Comparison of ENCODE assay signal across 12 cellular contexts in the genomic region with DNA sequence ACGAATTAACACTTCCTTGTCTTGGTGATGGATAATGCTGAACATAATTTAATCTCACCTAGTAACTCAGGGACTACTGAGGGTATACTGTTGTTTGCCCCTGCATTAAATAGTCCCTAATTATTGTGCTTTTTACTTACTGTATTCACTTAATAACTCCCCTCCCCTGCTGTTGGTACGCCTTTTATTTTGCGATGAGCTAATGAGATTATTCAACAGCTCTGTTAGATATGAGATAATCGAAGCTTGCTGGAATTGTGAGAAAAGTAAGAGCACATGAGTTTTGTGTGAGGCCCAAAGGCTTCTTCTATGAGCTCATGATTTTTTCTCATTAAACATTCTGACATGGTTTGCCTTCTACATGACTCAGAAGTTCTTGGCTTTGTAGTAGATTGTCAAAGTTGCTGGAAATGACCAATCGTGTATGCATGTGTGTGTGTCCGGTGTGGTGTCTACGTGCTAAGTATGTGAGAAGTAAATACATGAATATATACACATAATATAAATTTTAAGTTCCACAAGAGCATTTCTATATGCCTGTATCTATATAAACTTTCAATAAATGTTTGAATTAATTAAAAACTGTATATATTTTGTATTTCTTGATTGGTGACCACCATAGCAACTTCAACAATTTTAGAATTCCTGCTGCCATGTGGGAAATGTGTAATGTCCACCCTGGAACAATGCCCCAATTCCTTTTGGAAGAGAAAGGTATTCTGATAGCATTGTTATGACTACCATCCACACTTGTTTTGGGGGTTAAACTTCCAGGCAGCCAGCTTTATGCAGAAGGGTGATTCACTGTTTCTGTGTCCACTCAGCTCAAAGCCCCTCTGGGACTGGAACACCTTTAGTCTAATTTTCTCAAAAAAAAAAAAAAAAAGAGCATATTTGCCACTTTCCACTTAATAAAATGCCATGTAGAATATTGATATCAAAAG.
A peak's percentile ranks its signal among the peaks of the same experiment; 100 is the strongest.
DNase-seq lines count a peak whose midpoint lies in the region; ATAC-seq lines count a peak whose summit lies in the region.
"Had no signal": no experiment of that assay in that cellular context is flagged by ENCODE, and none has a peak within 500 bp of the region (broad histone marks: within the 10 kb centered on the region; RNA-seq: fewer than 3 reads in every experiment).

No MANE protein-coding gene starts in this region.

- DNase-seq in Daoy (ENCODE audit: low read depth) (peak; percentile 87), RKO (ENCODE audit: low spot score) (peak; percentile 91), epithelial cell of prostate (ENCODE audit: low read depth, low spot score) (peak; percentile 45), non-pigmented ciliary epithelial cell (ENCODE audit: low read depth) (peak; percentile 98), mucosa of gallbladder (ENCODE audit: low spot score) (no peak)
- DNase-seq: CD4-positive, alpha-beta T cell; left cardiac atrium had no signal

- ATAC-seq in HG02840 (IDR thresholded peaks at IDR 0.05; ENCODE audit: low FRiP score, unreplicated experiment) = no peak
- ATAC-seq in GM19351 (IDR thresholded peaks at IDR 0.05; ENCODE audit: unreplicated experiment) = no peak
- no peak for ATAC-seq in GM21737 (IDR thresholded peaks at IDR 0.05; ENCODE audit: unreplicated experiment)
- ATAC-seq: stimulated activated effector memory CD8-positive, alpha-beta T cell treated with anti-CD3 and anti-CD28 coated beads, Interleukin-12 subunit alpha, Interleukin-12 subunit beta, amount 100 ng/mL, for 72 hours had no signal

- no peak overlapping the region for H3K27ac ChIP-seq in epithelial cell of prostate
- H3K27ac ChIP-seq: cardiac muscle cell had no signal
